Comparison of ENCODE assay signal across 8 cellular contexts in the genomic region with DNA sequence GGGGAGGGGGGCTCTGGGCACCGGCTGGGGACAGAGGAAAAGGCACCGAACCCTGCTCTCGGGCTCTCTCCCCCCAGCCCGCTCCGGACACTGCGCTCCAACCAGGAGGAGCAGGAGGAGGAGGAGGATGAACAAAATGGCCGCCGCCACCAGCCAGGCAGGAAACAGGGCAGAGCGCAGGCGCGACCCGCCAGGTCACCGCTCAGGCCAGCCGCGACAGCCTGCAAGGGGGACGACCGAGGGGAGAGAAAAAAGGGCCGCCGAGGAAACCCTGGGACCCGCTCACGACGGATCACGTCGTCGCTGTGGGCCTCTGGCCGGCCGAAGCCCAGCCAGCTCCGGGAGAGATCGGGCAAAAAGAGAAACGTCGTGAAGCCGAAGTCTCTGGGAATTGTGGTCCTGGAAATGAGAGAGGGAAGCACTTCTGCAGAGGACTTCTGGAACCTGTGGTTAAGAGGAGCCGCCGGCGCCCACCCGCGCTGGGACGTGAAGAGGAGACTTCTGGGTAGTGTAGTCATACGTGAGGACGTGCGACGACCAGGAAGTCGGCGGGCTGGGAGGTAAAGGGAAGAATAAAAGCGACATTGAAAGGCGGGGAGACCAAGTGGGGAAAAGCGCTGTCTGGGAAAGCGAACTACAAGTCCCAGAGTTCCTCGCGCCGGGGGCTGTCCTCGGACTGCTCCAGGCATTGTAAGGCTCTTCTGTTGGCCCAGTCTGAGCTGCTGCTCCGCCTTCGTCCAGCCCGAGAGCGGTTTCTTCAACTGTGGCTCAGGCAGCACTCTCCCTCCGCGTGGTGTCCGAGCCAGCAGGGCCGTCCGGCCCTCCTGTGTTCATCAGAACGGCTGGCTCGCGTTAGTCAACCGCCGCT. TPM values are rescaled to one million over a fixed set of nuclear protein-coding genes. Genes with fewer than 3 reads are reported as not detected.
DNase-seq lines count a peak whose midpoint lies in the region; ATAC-seq and FAIRE-seq lines count a peak whose summit lies in the region.

A gene with protein sequence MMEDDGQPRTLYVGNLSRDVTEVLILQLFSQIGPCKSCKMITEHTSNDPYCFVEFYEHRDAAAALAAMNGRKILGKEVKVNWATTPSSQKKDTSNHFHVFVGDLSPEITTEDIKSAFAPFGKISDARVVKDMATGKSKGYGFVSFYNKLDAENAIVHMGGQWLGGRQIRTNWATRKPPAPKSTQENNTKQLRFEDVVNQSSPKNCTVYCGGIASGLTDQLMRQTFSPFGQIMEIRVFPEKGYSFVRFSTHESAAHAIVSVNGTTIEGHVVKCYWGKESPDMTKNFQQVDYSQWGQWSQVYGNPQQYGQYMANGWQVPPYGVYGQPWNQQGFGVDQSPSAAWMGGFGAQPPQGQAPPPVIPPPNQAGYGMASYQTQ (minus strand): TSS at position 428 of the 868 bp plus-strand sequence. CDS start 499 bp downstream, outside the sequence.

- DNase-seq in DMS79 (lab: John Stamatoyannopoulos, UW) (peak; percentile 92), RCC 7860 (ENCODE audit: low spot score) (peak; percentile 100)
- DNase-seq in activated T-cell treated with anti-CD3 and anti-CD28 coated beads, Interleukin-2, amount 50 U/mL, for 72 hours: peak; percentile 92 to 95
- DNase-seq in stimulated activated CD8-positive, alpha-beta memory T cell treated with anti-CD3 and anti-CD28 coated beads, Interleukin-7, amount 100 ng/mL, for 24 hours (ENCODE audit: low read depth): peak; percentile 78

- H3K4me1 ChIP-seq in muscle layer of colon (ENCODE audit: insufficient read depth, low read length): peaks cover 45% of the 10 kb centered on the region

- no peaks in the 10 kb centered on the region for H3K27me3 ChIP-seq in muscle layer of colon (ENCODE audit: control insufficient read depth in 1 of 2, insufficient read depth in 2 of 2, low read length in 2 of 2)

- peak within 1 kb of the TSS; percentile 67 for H3K9ac ChIP-seq in muscle layer of colon (ENCODE audit: low read length)

- H3K27ac ChIP-seq in KOPT-K1 (ENCODE audit: low read depth, low read length, poor library complexity, severe bottlenecking) (peak within 1 kb of the TSS; percentile 94), muscle layer of colon (ENCODE audit: low read depth, low read length) (peak within 1 kb of the TSS; percentile 98)

- peak within 1 kb of the TSS; percentile 89 to 94 for H3K4me3 ChIP-seq in muscle layer of colon (ENCODE audit: low read depth in 1 of 2, low read length in 2 of 2)

- no peaks in the 10 kb centered on the region for H3K9me3 ChIP-seq in KOPT-K1 (ENCODE audit: insufficient read depth, low read length, poor library complexity, severe bottlenecking)
- H3K9me3 ChIP-seq in muscle layer of colon (ENCODE audit: low read length): no peaks in the 10 kb centered on the region

- peaks cover 12 to 27% of the 10 kb centered on the region in 2 donors for H3K36me3 Mint-ChIP-seq in activated T-cell treated with anti-CD3 and anti-CD28 coated beads, Interleukin-2, amount 50 U/mL, for 72 hours (ENCODE audit: insufficient read depth in 2 of 2)

- ATAC-seq in GM21786 (IDR thresholded peaks at IDR 0.05; ENCODE audit: unreplicated experiment) (peak; percentile 84), esophagus mucosa (peak; percentile 96)
- ATAC-seq in activated T-cell treated with anti-CD3 and anti-CD28 coated beads, Interleukin-2, amount 50 U/mL, for 72 hours (replicated peaks in 1 of 2): peak; percentile 89 to 90

- peaks cover 56% of the 10 kb centered on the region for H3K4me1 Mint-ChIP-seq in activated T-cell treated with anti-CD3 and anti-CD28 coated beads, Interleukin-2, amount 50 U/mL, for 72 hours (ENCODE audit: low read depth)

- peaks cover 22% of the 10 kb centered on the region for H3K36me3 ChIP-seq in KOPT-K1 (ENCODE audit: insufficient read depth, low read length)
- H3K36me3 ChIP-seq in muscle layer of colon (ENCODE audit: insufficient read depth, low read length): no peaks in the 10 kb centered on the region

- no peaks in the 10 kb centered on the region for H3K27me3 Mint-ChIP-seq in activated T-cell treated with anti-CD3 and anti-CD28 coated beads, Interleukin-2, amount 50 U/mL, for 72 hours (ENCODE audit: low read depth)

- H3K9me3 Mint-ChIP-seq in activated T-cell treated with anti-CD3 and anti-CD28 coated beads, Interleukin-2, amount 50 U/mL, for 72 hours: no peaks in the 10 kb centered on the region

- FAIRE-seq in RCC 7860 (lab: Jason Lieb, UNC): peak; percentile 97

- H3K27ac Mint-ChIP-seq in activated T-cell treated with anti-CD3 and anti-CD28 coated beads, Interleukin-2, amount 50 U/mL, for 72 hours: peak within 1 kb of the TSS; percentile 98

- peak within 1 kb of the TSS; percentile 88 to 97 for H3K4me3 Mint-ChIP-seq in activated T-cell treated with anti-CD3 and anti-CD28 coated beads, Interleukin-2, amount 50 U/mL, for 72 hours

RNA-seq across cellular contexts. Expression of the gene that starts here (rescaled TPM):
- total RNA-seq in activated T-cell treated with anti-CD3 and anti-CD28 coated beads, Interleukin-2, amount 50 U/mL, for 72 hours: 100 to 1,000 TPM; 201 to 224 TPM
- 90.8 TPM for total RNA-seq in esophagus mucosa

Comparison
In these comparisons a context has a peak if more than half of its experiments do, and no peak if none do; other contexts are left out.
1. Peak in every context shown above with its lines: DNase-seq, ATAC-seq, H3K4me3 ChIP-seq and H3K27ac ChIP-seq.